8 cellular contexts compared by ENCODE assay signal in the genomic region with DNA sequence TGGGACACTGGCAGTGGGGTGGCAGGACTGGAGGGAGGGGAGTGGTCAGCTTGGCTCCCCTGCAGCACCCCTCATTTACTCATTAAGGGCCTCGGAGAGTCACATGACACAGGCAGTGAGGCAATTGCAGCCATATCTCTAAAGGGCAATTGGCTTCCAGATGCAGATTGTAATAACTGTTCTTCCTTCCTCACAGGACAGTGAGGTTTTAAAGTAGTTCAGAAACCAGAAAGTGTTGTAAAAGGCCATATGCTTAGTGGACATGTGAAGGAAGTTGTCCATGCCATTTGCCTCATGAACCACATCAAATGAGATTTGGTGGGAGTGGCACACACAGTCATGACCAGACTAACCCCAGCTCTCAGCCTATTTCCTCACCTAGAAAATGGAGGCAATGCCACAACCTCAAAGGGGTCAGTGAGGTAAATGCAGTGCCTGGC. TPM values are rescaled to one million over a fixed set of nuclear protein-coding genes. Genes with fewer than 3 reads are reported as not detected.
DNase-seq lines count a peak whose midpoint lies in the region; ATAC-seq and TF ChIP-seq lines count a peak whose summit lies in the region.

No MANE protein-coding gene starts in this region.

- TF ChIP-seq CTCF in DND-41 (IDR thresholded peaks at IDR 0.05; ENCODE audit: borderline replicate concordance, extremely low read depth, low read length, poor library complexity, severe bottlenecking) (no peak), coronary artery (IDR thresholded peaks at IDR 0.05) (no peak), natural killer cell (IDR thresholded peaks at IDR 0.05) (no peak)

- no peaks in the 10 kb centered on the region for H3K9me3 ChIP-seq in DND-41 (ENCODE audit: insufficient read depth, low read length, severe bottlenecking)

- H3K4me2 ChIP-seq in DND-41 (ENCODE audit: insufficient read depth, low read length), result no peak overlapping the region

- peaks cover 7% of the 10 kb centered on the region; the same call in 1 of the 2 replicates for H3K79me2 ChIP-seq in DND-41 (ENCODE audit: insufficient read depth, low read length)

- H2AFZ ChIP-seq in DND-41 (ENCODE audit: low read depth, low read length), result 0 out of 2 replicates have a peak overlapping the region, but pooled peaks have one; percentile 37

- DNase-seq in DND-41, result peak; percentile 24
- DNase-seq in NCI-H748 treated with DMSO at 0.1 percent for 48 hours (lab: John Stamatoyannopoulos, UW), result peak; percentile 6
- DNase-seq in coronary artery (ENCODE audit: low spot score), result no peak
- peak; percentile 38 for DNase-seq in natural killer cell

- peaks cover 37% of the 10 kb centered on the region for H3K36me3 ChIP-seq in DND-41 (ENCODE audit: insufficient read depth, low read length)

- peak overlapping the region; percentile 90 to 93 for H3K27ac Mint-ChIP-seq in natural killer cell

- peaks cover 21 to 24% of the 10 kb centered on the region in 2 donors for H3K4me1 Mint-ChIP-seq in natural killer cell

- ATAC-seq in DND-41 (ENCODE audit: insufficient read depth, low read depth) (no peak; the same call in 2 of the 3 replicates), natural killer cell (peak; percentile 75 to 85 (median 82)), HG03469 (IDR thresholded peaks at IDR 0.05; ENCODE audit: unreplicated experiment) (no peak), GM18519 (IDR thresholded peaks at IDR 0.05; ENCODE audit: low FRiP score, unreplicated experiment) (no peak), GM19023 (IDR thresholded peaks at IDR 0.05; ENCODE audit: unreplicated experiment) (no peak), HG03095 (IDR thresholded peaks at IDR 0.05; ENCODE audit: unreplicated experiment) (no peak)

- no peaks in the 10 kb centered on the region for H3K27me3 ChIP-seq in DND-41 (ENCODE audit: insufficient read depth, low read length, poor library complexity)

- H3K36me3 Mint-ChIP-seq in natural killer cell, result no peaks in the 10 kb centered on the region

- peaks cover 11% of the 10 kb centered on the region; the same call in 1 of the 2 replicates for H3K4me1 ChIP-seq in DND-41 (ENCODE audit: insufficient read depth, low read length)

- H3K27ac ChIP-seq in DND-41 (ENCODE audit: low read length), result peak overlapping the region; percentile 16; the same call in 1 of the 2 replicates
- peak overlapping the region in 1 of 2 donors; percentile 23 for H3K27ac ChIP-seq in coronary artery

- intact Hi-C loops in natural killer cell (cut with micrococcal nuclease), result no loop called here

- no peak overlapping the region for H3K9ac ChIP-seq in DND-41 (ENCODE audit: low read depth, low read length)

- H3K4me3 Mint-ChIP-seq in natural killer cell, result peak overlapping the region; percentile 83

- no peaks in the 10 kb centered on the region for H4K20me1 ChIP-seq in DND-41 (ENCODE audit: insufficient read depth, low read length)

- H3K9me3 Mint-ChIP-seq in natural killer cell, result no peaks in the 10 kb centered on the region

- H3K4me3 ChIP-seq in DND-41 (ENCODE audit: low read depth in 1 of 2, low read length in 2 of 2), result no peak overlapping the region
- peak overlapping the region; percentile 51 for H3K4me3 ChIP-seq in coronary artery

- no peaks in the 10 kb centered on the region for H3K27me3 Mint-ChIP-seq in natural killer cell (ENCODE audit: low read depth in 2 of 2)

RNA-seq across cellular contexts. Expression of gene MTX1, which starts 11.1 kb away (rescaled TPM):
- 10 to 100 TPM; 22.3 to 28.5 (median 27.9) TPM for total RNA-seq in natural killer cell

RNA-seq across cellular contexts. Expression of gene THBS3, which starts 11.9 kb away (rescaled TPM):
- total RNA-seq in natural killer cell, result 10 to 100 TPM; 16.2 to 19.4 (median 18.6) TPM

RNA-seq across cellular contexts. Expression of gene ENTREP3, which starts 35.7 kb away (rescaled TPM):
- total RNA-seq in natural killer cell, result 1 to 10 TPM; 6.9 to 10.0 (median 8.9) TPM

RNA-seq across cellular contexts. Expression of gene SCAMP3, which starts 42.5 kb away (rescaled TPM):
- total RNA-seq in natural killer cell, result 10 to 100 TPM; 59.7 to 72.1 (median 65.0) TPM

RNA-seq across cellular contexts. Expression of gene TRIM46, which starts 46.0 kb away (rescaled TPM):
- 1 to 10 TPM in 2 of 3 donors, under 1 TPM in 1; 0.94 to 4.9 (median 2.5) TPM for total RNA-seq in natural killer cell

Comparison
In these comparisons a context has a peak if more than half of its experiments do, and no peak if none do; other contexts are left out.
1. ATAC-seq: peak in natural killer cell (3 of 3); none in DND-41 (single experiment), HG03469 (single experiment), GM18519 (single experiment), GM19023 (single experiment) and HG03095 (single experiment).